Comparison of ENCODE assay signal across 21 cellular contexts in the genomic region with DNA sequence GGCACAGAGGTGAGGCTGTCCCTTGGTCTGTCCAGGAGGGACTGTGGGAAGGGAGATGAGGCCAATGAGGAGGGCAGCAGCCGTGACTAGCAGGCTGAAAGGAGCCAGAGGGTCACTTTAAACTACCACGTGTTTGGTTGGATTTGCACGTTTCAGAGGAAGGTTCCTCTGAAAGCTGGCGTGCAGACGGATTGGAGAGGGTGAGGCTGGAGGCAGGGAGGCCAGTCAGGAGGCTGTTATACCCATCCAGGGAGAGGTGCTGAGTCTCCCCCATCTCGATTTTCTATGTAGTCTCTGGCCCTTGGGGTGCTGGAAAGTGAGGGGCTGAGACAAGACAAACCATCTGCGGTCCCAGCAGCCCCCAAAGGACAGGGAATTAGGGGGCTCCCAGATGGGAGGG. TPM values are rescaled to one million over a fixed set of nuclear protein-coding genes. Genes with fewer than 3 reads are reported as not detected.
"Had no signal": no experiment of that assay in that cellular context is flagged by ENCODE, and none has a peak within 500 bp of the region (broad histone marks: within the 10 kb centered on the region; RNA-seq: fewer than 3 reads in every experiment).

No MANE protein-coding gene starts in this region.

- H3K27me3 Mint-ChIP-seq: activated CD4-positive, alpha-beta T cell treated with anti-CD3 and anti-CD28 coated beads, Interleukin-2, amount 10 ng/mL, durations not matched to agents 24 days and 14 days; activated CD8-positive, alpha-beta memory T cell treated with anti-CD3 and anti-CD28 coated beads, Interleukin-2, amount 10 ng/mL, durations not matched to agents 7 days and 5 days; activated CD8-positive, alpha-beta T cell treated with anti-CD3 and anti-CD28 coated beads for 36 hours had no signal

- H3K9me3 ChIP-seq: colonic mucosa, heart left ventricle, prostate gland, tibial artery had no signal

- H3K27ac ChIP-seq: colonic mucosa, dorsolateral prefrontal cortex, heart left ventricle, prostate gland, tibial artery, VCaP had no signal

- H3K4me3 Mint-ChIP-seq: activated CD4-positive, alpha-beta T cell treated with anti-CD3 and anti-CD28 coated beads, Interleukin-2, amount 10 ng/mL, durations not matched to agents 24 days and 14 days; activated CD8-positive, alpha-beta memory T cell treated with anti-CD3 and anti-CD28 coated beads, Interleukin-2, amount 10 ng/mL, durations not matched to agents 7 days and 5 days; activated CD8-positive, alpha-beta T cell treated with anti-CD3 and anti-CD28 coated beads for 36 hours; activated T-helper 1 cell treated with anti-CD3 and anti-CD28 coated beads, Interleukin-12 subunit alpha, Interleukin-12 subunit beta, Interleukin-2, Interleukin-4 antibody, amounts not matched to agents 30 ng/mL and 10 ng/mL and 1 ng/mL, durations not matched to agents 14 hours and 24 hours and 36 hours; central memory CD8-positive, alpha-beta T cell; stimulated activated naive CD8-positive, alpha-beta T cell treated with anti-CD3 and anti-CD28 coated beads, Interleukin-15, amount 100 ng/mL, for 72 hours; T-cell; T-helper 2 cell treated with Interferon-gamma antibody and Interleukin-4, amounts not matched to agents 5 μg/mL and 100 μg/mL, for 36 hours had no signal

- ATAC-seq: activated CD4-positive, CD25-positive, alpha-beta regulatory T cell treated with anti-CD3 and anti-CD28 coated beads, Interleukin-2, amount 50 U/mL, for 24 hours; activated CD8-positive, alpha-beta memory T cell treated with anti-CD3 and anti-CD28 coated beads, Interleukin-2, amount 10 ng/mL, durations not matched to agents 7 days and 5 days; activated CD8-positive, alpha-beta T cell treated with anti-CD3 and anti-CD28 coated beads for 36 hours; activated naive CD4-positive, alpha-beta T cell treated with anti-CD3 and anti-CD28 coated beads, Interleukin-2, amount 50 U/mL, for 72 hours; heart left ventricle; left cardiac atrium; stimulated activated naive CD8-positive, alpha-beta T cell treated with anti-CD3 and anti-CD28 coated beads, Interleukin-15, amount 100 ng/mL, for 72 hours; T-cell had no signal

- DNase-seq: activated CD4-positive, alpha-beta T cell treated with anti-CD3 and anti-CD28 coated beads, Interleukin-2, amount 10 ng/mL, durations not matched to agents 24 days and 14 days; activated CD8-positive, alpha-beta memory T cell treated with anti-CD3 and anti-CD28 coated beads, Interleukin-2, amount 10 ng/mL, durations not matched to agents 7 days and 5 days; activated CD8-positive, alpha-beta T cell treated with anti-CD3 and anti-CD28 coated beads for 36 hours; colonic mucosa; heart left ventricle; left cardiac atrium; mesendoderm; naive B cell; stimulated activated CD4-positive, alpha-beta T cell treated with anti-CD3 and anti-CD28 coated beads, Interleukin-1b, Interleukin-23, amount 100 ng/mL, for 48 hours; stimulated activated naive CD8-positive, alpha-beta T cell treated with anti-CD3 and anti-CD28 coated beads, Interleukin-15, amount 100 ng/mL, for 72 hours; T-cell had no signal

- H3K27me3 ChIP-seq: colonic mucosa, dorsolateral prefrontal cortex had no signal

- H3K4me1 Mint-ChIP-seq: activated CD4-positive, alpha-beta T cell treated with anti-CD3 and anti-CD28 coated beads, Interleukin-2, amount 10 ng/mL, durations not matched to agents 24 days and 14 days; activated CD8-positive, alpha-beta memory T cell treated with anti-CD3 and anti-CD28 coated beads, Interleukin-2, amount 10 ng/mL, durations not matched to agents 7 days and 5 days; central memory CD8-positive, alpha-beta T cell; naive B cell; stimulated activated naive CD8-positive, alpha-beta T cell treated with anti-CD3 and anti-CD28 coated beads, Interleukin-15, amount 100 ng/mL, for 72 hours; T-cell had no signal

- H3K9me3 Mint-ChIP-seq: activated CD4-positive, alpha-beta T cell treated with anti-CD3 and anti-CD28 coated beads, Interleukin-2, amount 10 ng/mL, durations not matched to agents 24 days and 14 days; activated CD8-positive, alpha-beta T cell treated with anti-CD3 and anti-CD28 coated beads for 36 hours; activated naive CD4-positive, alpha-beta T cell treated with anti-CD3 and anti-CD28 coated beads, Interleukin-2, amount 50 U/mL, for 72 hours; activated T-helper 1 cell treated with anti-CD3 and anti-CD28 coated beads, Interleukin-12 subunit alpha, Interleukin-12 subunit beta, Interleukin-2, Interleukin-4 antibody, amounts not matched to agents 30 ng/mL and 10 ng/mL and 1 ng/mL, durations not matched to agents 14 hours and 24 hours and 36 hours; central memory CD8-positive, alpha-beta T cell; naive B cell; stimulated activated naive CD8-positive, alpha-beta T cell treated with anti-CD3 and anti-CD28 coated beads, Interleukin-15, amount 100 ng/mL, for 72 hours; T-cell; T-helper 2 cell treated with Interferon-gamma antibody and Interleukin-4, amounts not matched to agents 5 μg/mL and 100 μg/mL, for 36 hours had no signal

- H3K36me3 Mint-ChIP-seq: activated CD8-positive, alpha-beta memory T cell treated with anti-CD3 and anti-CD28 coated beads, Interleukin-2, amount 10 ng/mL, durations not matched to agents 7 days and 5 days; activated naive CD4-positive, alpha-beta T cell treated with anti-CD3 and anti-CD28 coated beads, Interleukin-2, amount 50 U/mL, for 72 hours; naive B cell; T-cell had no signal

- H3K4me1 ChIP-seq: colonic mucosa, heart left ventricle, prostate gland had no signal

- H3K4me3 ChIP-seq: colonic mucosa, dorsolateral prefrontal cortex, heart left ventricle, prostate gland, tibial artery had no signal

- H3K36me3 ChIP-seq: colonic mucosa, heart left ventricle, prostate gland, tibial artery had no signal

- H3K27ac Mint-ChIP-seq: activated CD4-positive, alpha-beta T cell treated with anti-CD3 and anti-CD28 coated beads, Interleukin-2, amount 10 ng/mL, durations not matched to agents 24 days and 14 days; activated CD8-positive, alpha-beta memory T cell treated with anti-CD3 and anti-CD28 coated beads, Interleukin-2, amount 10 ng/mL, durations not matched to agents 7 days and 5 days; activated CD8-positive, alpha-beta T cell treated with anti-CD3 and anti-CD28 coated beads for 36 hours; activated naive CD4-positive, alpha-beta T cell treated with anti-CD3 and anti-CD28 coated beads, Interleukin-2, amount 50 U/mL, for 72 hours; activated T-helper 1 cell treated with anti-CD3 and anti-CD28 coated beads, Interleukin-12 subunit alpha, Interleukin-12 subunit beta, Interleukin-2, Interleukin-4 antibody, amounts not matched to agents 30 ng/mL and 10 ng/mL and 1 ng/mL, durations not matched to agents 14 hours and 24 hours and 36 hours; T-cell; T-helper 2 cell treated with Interferon-gamma antibody and Interleukin-4, amounts not matched to agents 5 μg/mL and 100 μg/mL, for 36 hours had no signal

RNA-seq across cellular contexts. Expression of gene SLC6A1, which starts 60.0 kb away (rescaled TPM):
- total RNA-seq: activated CD4-positive, alpha-beta T cell treated with anti-CD3 and anti-CD28 coated beads, Interleukin-2, amount 10 ng/mL, durations not matched to agents 24 days and 14 days; activated CD8-positive, alpha-beta memory T cell treated with anti-CD3 and anti-CD28 coated beads, Interleukin-2, amount 10 ng/mL, durations not matched to agents 7 days and 5 days; activated CD8-positive, alpha-beta T cell treated with anti-CD3 and anti-CD28 coated beads for 36 hours; activated naive CD4-positive, alpha-beta T cell treated with anti-CD3 and anti-CD28 coated beads, Interleukin-2, amount 50 U/mL, for 72 hours; activated T-helper 1 cell treated with anti-CD3 and anti-CD28 coated beads, Interleukin-12 subunit alpha, Interleukin-12 subunit beta, Interleukin-2, Interleukin-4 antibody, amounts not matched to agents 30 ng/mL and 10 ng/mL and 1 ng/mL, durations not matched to agents 14 hours and 24 hours and 36 hours; fibroblast of villous mesenchyme had no signal
